12 cellular contexts compared by ENCODE assay signal in genomic region chr2:63903003-63903402, GRCh38.
DNase-seq lines count a peak whose midpoint lies in the region; ATAC-seq and TF ChIP-seq lines count a peak whose summit lies in the region.
"Had no signal": no experiment of that assay in that cellular context is flagged by ENCODE, and none has a peak within 500 bp of the region (broad histone marks: within the 10 kb centered on the region; RNA-seq: fewer than 3 reads in every experiment).

No MANE protein-coding gene starts in this region.

- H3K4me1 Mint-ChIP-seq in MCF 10A (ENCODE audit: insufficient read depth, unreplicated experiment) (no peaks in the 10 kb centered on the region), type B pancreatic cell (ENCODE audit: unreplicated experiment) (no peaks in the 10 kb centered on the region)
- H3K4me1 Mint-ChIP-seq in activated T-helper 1 cell treated with anti-CD3 and anti-CD28 coated beads, Interleukin-12 subunit alpha, Interleukin-12 subunit beta, Interleukin-2, Interleukin-4 antibody, amounts not matched to agents 30 ng/mL and 10 ng/mL and 1 ng/mL, durations not matched to agents 14 hours and 24 hours and 36 hours (ENCODE audit: low read depth) = peaks cover 6% of the 10 kb centered on the region

- TF ChIP-seq CTCF in MCF 10A (IDR thresholded peaks at IDR 0.05; ENCODE audit: unreplicated experiment) = no peak
- TF ChIP-seq CTCF in breast epithelium (IDR thresholded peaks at IDR 0.05) = no peak
- no peak for TF ChIP-seq CTCF in type B pancreatic cell (conservative IDR thresholded peaks at IDR 0.05)

- peak; percentile 55 for ATAC-seq in HG02884 (IDR thresholded peaks at IDR 0.05; ENCODE audit: unreplicated experiment)

- no peaks in the 10 kb centered on the region for H3K36me3 ChIP-seq in breast epithelium

- peaks cover 59% of the 10 kb centered on the region for H3K36me3 Mint-ChIP-seq in MCF 10A (ENCODE audit: insufficient read depth, unreplicated experiment)
- peaks cover 70% of the 10 kb centered on the region for H3K36me3 Mint-ChIP-seq in activated T-helper 1 cell treated with anti-CD3 and anti-CD28 coated beads, Interleukin-12 subunit alpha, Interleukin-12 subunit beta, Interleukin-2, Interleukin-4 antibody, amounts not matched to agents 30 ng/mL and 10 ng/mL and 1 ng/mL, durations not matched to agents 14 hours and 24 hours and 36 hours (ENCODE audit: low read depth)
- peaks cover 65% of the 10 kb centered on the region for H3K36me3 Mint-ChIP-seq in type B pancreatic cell

- no peaks in the 10 kb centered on the region for H3K27me3 ChIP-seq in breast epithelium

- H3K9me3 ChIP-seq in breast epithelium = peaks cover 5 to 12% of the 10 kb centered on the region in 2 donors

- no peak overlapping the region for H3K4me3 ChIP-seq in breast epithelium
- H3K4me3 ChIP-seq: thoracic aorta had no signal

- no peak overlapping the region for H3K27ac ChIP-seq in breast epithelium
- H3K27ac ChIP-seq: thoracic aorta had no signal

- H3K4me3 Mint-ChIP-seq in MCF 10A (ENCODE audit: unreplicated experiment) (no peak overlapping the region), type B pancreatic cell (no peak overlapping the region)
- no peak overlapping the region for H3K4me3 Mint-ChIP-seq in activated T-helper 1 cell treated with anti-CD3 and anti-CD28 coated beads, Interleukin-12 subunit alpha, Interleukin-12 subunit beta, Interleukin-2, Interleukin-4 antibody, amounts not matched to agents 30 ng/mL and 10 ng/mL and 1 ng/mL, durations not matched to agents 14 hours and 24 hours and 36 hours

- no TSS peak for BruUV-seq in MCF 10A (replicated peaks; lab: Mats Ljungman, UMichigan)

- no peaks in the 10 kb centered on the region for H3K4me1 ChIP-seq in breast epithelium

- CTCF ChIA-PET in MCF 10A (lab: Yijun Ruan, JAX) = no interaction called here

- no peak overlapping the region for H3K27ac Mint-ChIP-seq in MCF 10A (ENCODE audit: low read depth, unreplicated experiment)
- peak overlapping the region; percentile 45 for H3K27ac Mint-ChIP-seq in activated T-helper 1 cell treated with anti-CD3 and anti-CD28 coated beads, Interleukin-12 subunit alpha, Interleukin-12 subunit beta, Interleukin-2, Interleukin-4 antibody, amounts not matched to agents 30 ng/mL and 10 ng/mL and 1 ng/mL, durations not matched to agents 14 hours and 24 hours and 36 hours
- H3K27ac Mint-ChIP-seq in type B pancreatic cell = peak overlapping the region; percentile 30

- no peaks in the 10 kb centered on the region for H3K27me3 Mint-ChIP-seq in MCF 10A (ENCODE audit: insufficient read depth, unreplicated experiment)
- H3K27me3 Mint-ChIP-seq in activated T-helper 1 cell treated with anti-CD3 and anti-CD28 coated beads, Interleukin-12 subunit alpha, Interleukin-12 subunit beta, Interleukin-2, Interleukin-4 antibody, amounts not matched to agents 30 ng/mL and 10 ng/mL and 1 ng/mL, durations not matched to agents 14 hours and 24 hours and 36 hours (ENCODE audit: insufficient read depth) = no peaks in the 10 kb centered on the region
- no peaks in the 10 kb centered on the region for H3K27me3 Mint-ChIP-seq in type B pancreatic cell

- intact Hi-C loops in MCF 10A (cut with micrococcal nuclease) = no loop called here
- intact Hi-C loops in breast epithelium (cut with DNase I; ENCODE audit: low total_unique reads) = no loop called here
- intact Hi-C loops in activated T-helper 1 cell treated with anti-CD3 and anti-CD28 coated beads, Interleukin-12 subunit alpha, Interleukin-12 subunit beta, Interleukin-2, Interleukin-4 antibody, amounts not matched to agents 30 ng/mL and 10 ng/mL and 1 ng/mL, durations not matched to agents 14 hours and 24 hours and 36 hours (cut with micrococcal nuclease) = loop anchor here (5.0 to 10.0 kb wide), 2 partner anchors 112 to 134 kb away; partner anchors contain the start of gene VPS54

- POLR2A ChIA-PET in MCF 10A (lab: Yijun Ruan, JAX) = no interaction called here

- H3K9me3 Mint-ChIP-seq in MCF 10A (ENCODE audit: unreplicated experiment) (no peaks in the 10 kb centered on the region), type B pancreatic cell (peaks cover 14% of the 10 kb centered on the region)
- H3K9me3 Mint-ChIP-seq in activated T-helper 1 cell treated with anti-CD3 and anti-CD28 coated beads, Interleukin-12 subunit alpha, Interleukin-12 subunit beta, Interleukin-2, Interleukin-4 antibody, amounts not matched to agents 30 ng/mL and 10 ng/mL and 1 ng/mL, durations not matched to agents 14 hours and 24 hours and 36 hours = peaks cover 32% of the 10 kb centered on the region

- DNase-seq in MCF 10A (ENCODE audit: unreplicated experiment) = peak; percentile 3
- DNase-seq in breast epithelium (ENCODE audit: low spot score in 2 of 2) = no peak
- DNase-seq in activated T-helper 1 cell treated with anti-CD3 and anti-CD28 coated beads, Interleukin-12 subunit alpha, Interleukin-12 subunit beta, Interleukin-2, Interleukin-4 antibody, amounts not matched to agents 30 ng/mL and 10 ng/mL and 1 ng/mL, durations not matched to agents 14 hours and 24 hours and 36 hours (ENCODE audit: low spot score) = no peak
- DNase-seq in type B pancreatic cell (ENCODE audit: extremely low spot score, unreplicated experiment) = no peak
- DNase-seq in C1 segment of cervical spinal cord (lab: John Stamatoyannopoulos, UW) = no peak
- no peak for DNase-seq in hippocampal formation (lab: John Stamatoyannopoulos, UW)
- DNase-seq in SHP77 (lab: John Stamatoyannopoulos, UW) = no peak
- DNase-seq: NCI-H1048; stimulated activated CD4-positive, alpha-beta T cell treated with anti-CD3 and anti-CD28 coated beads, Interleukin-4, amount 100 ng/mL, for 1 hour; T-helper 9 cell had no signal

- no peak for TF ChIP-seq POLR2A in breast epithelium (IDR thresholded peaks at IDR 0.05)
